Comparison of ENCODE assay signal across 8 cellular contexts in the genomic region with DNA sequence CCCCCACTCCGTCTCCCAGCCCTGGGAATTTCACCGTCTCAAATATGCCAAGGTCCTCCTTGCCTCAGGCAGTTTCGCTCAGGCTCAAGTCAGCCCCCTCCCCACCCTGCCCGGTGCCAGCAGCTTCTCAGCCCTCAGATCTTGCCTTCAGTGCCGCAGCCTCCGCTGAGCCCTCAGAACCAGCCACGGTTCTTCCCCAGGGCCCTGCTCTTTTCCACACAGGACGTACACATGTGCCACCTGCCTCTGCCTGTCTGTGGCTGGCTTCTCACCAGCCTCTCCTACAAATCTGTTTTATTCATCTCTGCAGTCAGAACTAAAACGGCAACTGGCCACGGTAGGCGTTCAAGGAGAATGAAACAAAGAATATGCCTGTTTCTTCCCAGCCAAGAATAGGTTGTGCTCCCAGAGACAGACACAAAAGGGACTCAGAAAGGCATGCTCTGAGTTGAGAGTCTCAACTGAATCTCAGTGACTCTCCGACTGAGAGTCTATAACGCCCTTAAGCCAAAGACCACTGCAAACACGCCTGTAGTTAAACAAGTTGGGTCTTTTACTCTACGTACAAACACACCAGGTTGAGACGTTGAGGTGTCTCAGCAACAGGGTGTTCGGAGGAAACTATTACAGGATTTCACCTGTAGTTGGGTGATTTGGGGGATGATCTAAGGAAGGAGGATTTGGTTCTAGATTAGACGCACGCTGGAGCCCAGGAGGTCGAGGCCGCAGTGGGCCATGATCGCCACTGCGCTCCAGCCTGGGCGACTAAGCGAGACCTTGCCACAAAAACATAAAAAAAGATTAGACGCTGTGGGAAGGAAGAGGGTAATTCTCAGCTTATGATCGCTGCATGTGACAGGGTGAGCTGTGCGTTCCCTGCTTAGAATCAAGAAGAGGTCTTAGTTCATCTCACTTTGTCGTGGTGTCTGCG. TPM values are rescaled to one million over a fixed set of nuclear protein-coding genes. Genes with fewer than 3 reads are reported as not detected.
DNase-seq lines count a peak whose midpoint lies in the region; ATAC-seq and TF ChIP-seq lines count a peak whose summit lies in the region.

No MANE protein-coding gene starts in this region.

- peak overlapping the region; percentile 77 for H3K4me3 Mint-ChIP-seq in activated CD4-positive, alpha-beta T cell treated with anti-CD3 and anti-CD28 coated beads, Interleukin-2, amount 10 ng/mL, durations not matched to agents 7 days and 5 days

- H3K27me3 ChIP-seq in SJCRH30: no peaks in the 10 kb centered on the region

- no peak for ATAC-seq in HG02759 (IDR thresholded peaks at IDR 0.05; ENCODE audit: unreplicated experiment)
- ATAC-seq in GM18505 (IDR thresholded peaks at IDR 0.05; ENCODE audit: unreplicated experiment): no peak

- H3K36me3 Mint-ChIP-seq in activated CD4-positive, alpha-beta T cell treated with anti-CD3 and anti-CD28 coated beads, Interleukin-2, amount 10 ng/mL, durations not matched to agents 7 days and 5 days (ENCODE audit: low read depth): peaks cover 3% of the 10 kb centered on the region

- H3K27ac Mint-ChIP-seq in activated CD4-positive, alpha-beta T cell treated with anti-CD3 and anti-CD28 coated beads, Interleukin-2, amount 10 ng/mL, durations not matched to agents 7 days and 5 days: peak overlapping the region; percentile 91

- peak overlapping the region; percentile 42 for H3K27ac ChIP-seq in SJCRH30

- peak; percentile 41 for DNase-seq in activated CD4-positive, alpha-beta T cell treated with anti-CD3 and anti-CD28 coated beads, Interleukin-2, amount 10 ng/mL, durations not matched to agents 7 days and 5 days
- no peak for DNase-seq in activated CD4-positive, alpha-beta T cell treated with anti-CD3 and anti-CD28 coated beads for 4 hours
- DNase-seq in SJCRH30 (peak; percentile 78 to 87), erythroblast (lab: John Stamatoyannopoulos, UW) (peak in 1 of 2 experiments; percentile 64), retinal pigment epithelial cell (ENCODE audit: low read depth) (no peak), lower leg skin (ENCODE audit: low spot score in 2 of 2) (no peak)

- no peaks in the 10 kb centered on the region for H3K9me3 Mint-ChIP-seq in activated CD4-positive, alpha-beta T cell treated with anti-CD3 and anti-CD28 coated beads, Interleukin-2, amount 10 ng/mL, durations not matched to agents 7 days and 5 days

- CTCF ChIA-PET in activated CD4-positive, alpha-beta T cell treated with anti-CD3 and anti-CD28 coated beads, Interleukin-2, amount 10 ng/mL, durations not matched to agents 7 days and 5 days (lab: Charles Lee): interaction anchor here (0.6 to 2.8 kb wide), 11 partner anchors 22 to 157 kb away, joined by 3 to 10 read pairs (median 5); a partner anchor contains a TSS

- H3K4me3 ChIP-seq in SJCRH30 (peak overlapping the region; percentile 68), retinal pigment epithelial cell (ENCODE audit: low read length) (peak overlapping the region; percentile 72), lower leg skin (ENCODE audit: low read depth, poor library complexity, severe bottlenecking) (no peak overlapping the region)

- no peak for TF ChIP-seq CTCF in retinal pigment epithelial cell (conservative IDR thresholded peaks at IDR 0.05; ENCODE audit: low read depth, low read length)
- no peak for TF ChIP-seq CTCF in lower leg skin (IDR thresholded peaks at IDR 0.05)

- H3K4me1 ChIP-seq in SJCRH30: peaks cover 5% of the 10 kb centered on the region; the same call in 1 of the 2 replicates

- no peaks in the 10 kb centered on the region for H3K9me3 ChIP-seq in SJCRH30 (replicated peaks)

- POLR2A ChIA-PET in activated CD4-positive, alpha-beta T cell treated with anti-CD3 and anti-CD28 coated beads, Interleukin-2, amount 10 ng/mL, durations not matched to agents 7 days and 5 days (lab: Charles Lee): no interaction called here

- H3K4me1 Mint-ChIP-seq in activated CD4-positive, alpha-beta T cell treated with anti-CD3 and anti-CD28 coated beads, Interleukin-2, amount 10 ng/mL, durations not matched to agents 7 days and 5 days: peaks cover 32% of the 10 kb centered on the region

- 57 to 59% methylated on average over 30 of the region's 30 CpGs for WGBS in lower leg skin, 2 donors

- peak; percentile 29 for TF ChIP-seq POLR2A in erythroblast (IDR thresholded peaks at IDR 0.05; ENCODE audit: low read length)
- TF ChIP-seq POLR2A in lower leg skin (IDR thresholded peaks at IDR 0.05): no peak
- no peak for TF ChIP-seq POLR2A in GM18505 (IDR thresholded peaks at IDR 0.05; ENCODE audit: borderline replicate concordance, extremely low read depth, insufficient read depth, insufficient read length)

- H3K27me3 Mint-ChIP-seq in activated CD4-positive, alpha-beta T cell treated with anti-CD3 and anti-CD28 coated beads, Interleukin-2, amount 10 ng/mL, durations not matched to agents 7 days and 5 days: peaks cover 2% of the 10 kb centered on the region

- intact Hi-C loops in lower leg skin (cut with DNase I; ENCODE audit: low total_unique reads): no loop called here

- H3K36me3 ChIP-seq in SJCRH30: no peaks in the 10 kb centered on the region

RNA-seq across cellular contexts. Expression of a gene that starts 10.5 kb away (rescaled TPM):
- total RNA-seq in activated CD4-positive, alpha-beta T cell treated with anti-CD3 and anti-CD28 coated beads, Interleukin-2, amount 10 ng/mL, durations not matched to agents 7 days and 5 days: under 1 TPM in 1 of 2 experiments, not detected in 1; 0.05 TPM
- total RNA-seq in SJCRH30 (2014; rRNA removed; shearing (Covaris generic)): 0.49 and 2.0 TPM in 2 replicates
- total RNA-seq in lower leg skin: 1 to 10 TPM in 1 of 4 donors, under 1 TPM in 2, not detected in 1; 0.10 to 2.4 (median 0.49) TPM

RNA-seq across cellular contexts. Expression of a gene that starts 13.9 kb away (rescaled TPM):
- 100 to 1,000 TPM; 206 to 259 TPM for total RNA-seq in activated CD4-positive, alpha-beta T cell treated with anti-CD3 and anti-CD28 coated beads, Interleukin-2, amount 10 ng/mL, durations not matched to agents 7 days and 5 days
- total RNA-seq in SJCRH30 (2014; rRNA removed; shearing (Covaris generic)): 12.6 and 13.4 TPM in 2 replicates
- 100 to 1,000 TPM; 123 to 144 (median 138) TPM for total RNA-seq in lower leg skin

RNA-seq across cellular contexts. Expression of a gene that starts 41.4 kb away (rescaled TPM):
- total RNA-seq in activated CD4-positive, alpha-beta T cell treated with anti-CD3 and anti-CD28 coated beads, Interleukin-2, amount 10 ng/mL, durations not matched to agents 7 days and 5 days: not detected
- total RNA-seq in SJCRH30 (2014; rRNA removed; shearing (Covaris generic)): 0.24 and 0.53 TPM in 2 replicates
- total RNA-seq in lower leg skin: 10 to 100 TPM in 3 of 4 donors, 1 to 10 TPM in 1; 4.1 to 29.0 (median 21.3) TPM

RNA-seq across cellular contexts. Expression of a gene that starts 41.6 kb away (rescaled TPM):
- total RNA-seq in activated CD4-positive, alpha-beta T cell treated with anti-CD3 and anti-CD28 coated beads, Interleukin-2, amount 10 ng/mL, durations not matched to agents 7 days and 5 days: 10 to 100 TPM; 43.0 to 55.0 TPM
- total RNA-seq in SJCRH30 (2014; rRNA removed; shearing (Covaris generic)): 38.4 and 42.6 TPM in 2 replicates
- total RNA-seq in lower leg skin: 10 to 100 TPM; 57.7 to 81.0 (median 61.8) TPM

RNA-seq across cellular contexts. Expression of a gene that starts 43.4 kb away (rescaled TPM):
- total RNA-seq in activated CD4-positive, alpha-beta T cell treated with anti-CD3 and anti-CD28 coated beads, Interleukin-2, amount 10 ng/mL, durations not matched to agents 7 days and 5 days: not detected
- not detected in 2 replicates for total RNA-seq in SJCRH30 (2014; rRNA removed; shearing (Covaris generic))
- total RNA-seq in lower leg skin: not detected

Comparison
In these comparisons a context has a peak if more than half of its experiments do, and no peak if none do; other contexts are left out.
1. DNase-seq: peak in activated CD4-positive, alpha-beta T cell treated with anti-CD3 and anti-CD28 coated beads, Interleukin-2, amount 10 ng/mL, durations not matched to agents 7 days and 5 days (single experiment) and SJCRH30 (2 of 2); none in activated CD4-positive, alpha-beta T cell treated with anti-CD3 and anti-CD28 coated beads for 4 hours (0 of 2), retinal pigment epithelial cell (single experiment) and lower leg skin (0 of 2).